14 cellular contexts compared by ENCODE assay signal in genomic region chr6:112268011-112268410, GRCh38. TPM values are rescaled to one million over a fixed set of nuclear protein-coding genes. Genes with fewer than 3 reads are reported as not detected.
DNase-seq lines count a peak whose midpoint lies in the region; ATAC-seq and TF ChIP-seq lines count a peak whose summit lies in the region.
"Had no signal": no experiment of that assay in that cellular context is flagged by ENCODE, and none has a peak within 500 bp of the region (broad histone marks: within the 10 kb centered on the region; RNA-seq: fewer than 3 reads in every experiment).

No MANE protein-coding gene starts in this region.

- no peaks in the 10 kb centered on the region for H4K20me1 ChIP-seq in smooth muscle cell (ENCODE audit: low read depth)
- H4K20me1 ChIP-seq: BLaER1 treated with 17β-estradiol and CSF1 and Interleukin-3, amounts not matched to agents 10 nM and 100 nM had no signal

- H3K9me3 ChIP-seq in smooth muscle cell (replicated peaks; ENCODE audit: low read depth) (no peaks in the 10 kb centered on the region), colonic mucosa (no peaks in the 10 kb centered on the region)

- H3K9ac ChIP-seq in mesendoderm (ENCODE audit: low read length): no peak overlapping the region
- no peak overlapping the region for H3K9ac ChIP-seq in smooth muscle cell (ENCODE audit: low read depth)
- no peak overlapping the region for H3K9ac ChIP-seq in colonic mucosa (ENCODE audit: low read depth in 2 of 2, low read length in 2 of 2)
- H3K9ac ChIP-seq: BLaER1 treated with 17β-estradiol and CSF1 and Interleukin-3, amounts not matched to agents 10 nM and 100 nM; KMS-11 had no signal

- no peak overlapping the region for H3K4ac ChIP-seq in mesendoderm (ENCODE audit: low read depth, low read length)

- H3F3A ChIP-seq in smooth muscle cell (ENCODE audit: low read depth): no peaks in the 10 kb centered on the region

- intact Hi-C loops in Right ventricle myocardium superior (cut with DNase I) (no loop called here), cardiac septum (cut with DNase I) (loop anchor here (5.0 kb wide), 1 partner anchor 86 kb away; no protein-coding TSS in a partner anchor), colonic mucosa (cut with DNase I) (no loop called here)

- no peak overlapping the region for H2AK5ac ChIP-seq in mesendoderm (ENCODE audit: low read length)

- no peak for TF ChIP-seq CTCF in smooth muscle cell (IDR thresholded peaks at IDR 0.05; ENCODE audit: borderline replicate concordance, insufficient read depth, poor library complexity, severe bottlenecking)
- TF ChIP-seq CTCF in colonic mucosa (IDR thresholded peaks at IDR 0.05): no peak

- H3K27me3 ChIP-seq in mesendoderm (ENCODE audit: insufficient read depth, low read length, poor library complexity) (no peaks in the 10 kb centered on the region), smooth muscle cell (ENCODE audit: low read depth) (no peaks in the 10 kb centered on the region), colonic mucosa (no peaks in the 10 kb centered on the region)
- H3K27me3 ChIP-seq: BLaER1 treated with 17β-estradiol and CSF1 and Interleukin-3, amounts not matched to agents 10 nM and 100 nM had no signal

- no peak overlapping the region for H3K23ac ChIP-seq in mesendoderm (ENCODE audit: low read length)

- ATAC-seq in Right ventricle myocardium superior (ENCODE audit: poor library complexity) (peak; percentile 43), HG02678 (IDR thresholded peaks at IDR 0.05; ENCODE audit: unreplicated experiment) (no peak)

- peak overlapping the region; percentile 5 for H4K8ac ChIP-seq in mesendoderm (ENCODE audit: low read depth, low read length)

- H3K4me2 ChIP-seq in mesendoderm (ENCODE audit: low read length) (no peak overlapping the region), smooth muscle cell (no peak overlapping the region)
- H3K4me2 ChIP-seq: KMS-11 had no signal

- no peak overlapping the region for H3K4me3 ChIP-seq in mesendoderm (ENCODE audit: low read length)
- H3K4me3 ChIP-seq in smooth muscle cell: no peak overlapping the region
- H3K4me3 ChIP-seq in colonic mucosa: no peak overlapping the region
- H3K4me3 ChIP-seq: BLaER1 treated with 17β-estradiol and CSF1 and Interleukin-3, amounts not matched to agents 10 nM and 100 nM had no signal

- H3K4me1 ChIP-seq in mesendoderm (ENCODE audit: control insufficient read depth, low read depth, low read length) (no peaks in the 10 kb centered on the region), smooth muscle cell (ENCODE audit: low read depth) (peaks cover 5% of the 10 kb centered on the region), colonic mucosa (no peaks in the 10 kb centered on the region)

- no peak overlapping the region for H3K18ac ChIP-seq in mesendoderm (ENCODE audit: low read length)

- H3K27ac ChIP-seq in mesendoderm (ENCODE audit: low read depth, low read length) (no peak overlapping the region), smooth muscle cell (ENCODE audit: low read depth) (peak overlapping the region; percentile 21), colonic mucosa (no peak overlapping the region)
- H3K27ac ChIP-seq: BLaER1 treated with 17β-estradiol and CSF1 and Interleukin-3, amounts not matched to agents 10 nM and 100 nM; KMS-11 had no signal

- no peaks in the 10 kb centered on the region for H3K79me1 ChIP-seq in mesendoderm (ENCODE audit: low read length)

- H3K79me2 ChIP-seq in mesendoderm (ENCODE audit: control insufficient read depth, insufficient read depth, low read length) (no peaks in the 10 kb centered on the region), smooth muscle cell (ENCODE audit: low read depth) (no peaks in the 10 kb centered on the region)

- no peak overlapping the region for H2BK15ac ChIP-seq in mesendoderm (replicated peaks; ENCODE audit: low read depth)

- no peak overlapping the region for H4K5ac ChIP-seq in mesendoderm (ENCODE audit: low read length)

- no peak overlapping the region for H2BK5ac ChIP-seq in mesendoderm (ENCODE audit: low read length)

- H3K36me3 ChIP-seq in mesendoderm (ENCODE audit: control insufficient read depth, insufficient read depth, low read length): no peaks in the 10 kb centered on the region
- H3K36me3 ChIP-seq in smooth muscle cell (ENCODE audit: low read depth): no peaks in the 10 kb centered on the region
- H3K36me3 ChIP-seq in colonic mucosa: no peaks in the 10 kb centered on the region
- H3K36me3 ChIP-seq: BLaER1 treated with 17β-estradiol and CSF1 and Interleukin-3, amounts not matched to agents 10 nM and 100 nM had no signal

- no peak overlapping the region for H2BK120ac ChIP-seq in mesendoderm (ENCODE audit: low read depth, low read length)

- H3K56ac ChIP-seq in mesendoderm (ENCODE audit: low read length): no peak overlapping the region

- peak overlapping the region; percentile 70 for H2AFZ ChIP-seq in smooth muscle cell (ENCODE audit: low read depth)

- no CpG with 5 or more reads among the region's 2 CpGs for WGBS in mesendoderm (ENCODE audit: extremely low coverage, insufficient coverage, low lambda C conversion rate)
- 88% methylated on average over 2 of the region's 2 CpGs for WGBS in smooth muscle cell (ENCODE audit: low lambda C conversion rate)

- no peak for DNase-seq in Right ventricle myocardium superior
- DNase-seq in cardiac septum (ENCODE audit: low spot score): no peak
- no peak for DNase-seq in mesendoderm
- DNase-seq in smooth muscle cell (lab: John Stamatoyannopoulos, UW; ENCODE audit: unreplicated experiment): no peak
- no peak for DNase-seq in RKO (ENCODE audit: low spot score)
- DNase-seq in colonic mucosa: no peak
- DNase-seq in midbrain (lab: John Stamatoyannopoulos, UW): no peak
- DNase-seq: 8988T, EL, NCI-H1105, NCI-H187 had no signal

RNA-seq across cellular contexts. Expression of gene LAMA4, which starts 13.6 kb away (rescaled TPM):
- 71.1 TPM for total RNA-seq in Right ventricle myocardium superior
- total RNA-seq in cardiac septum: 93.9 TPM
- 3.3 TPM for polyA plus RNA-seq in mesendoderm (2013, experiment 1 of 2)
- 1.6 TPM for polyA plus RNA-seq in mesendoderm (2013, experiment 2 of 2)
- 25.6 and 29.4 TPM in 2 replicates for total RNA-seq in smooth muscle cell
- polyA plus RNA-seq in smooth muscle cell: 7.3 and 9.1 TPM in 2 replicates
- 10 to 100 TPM; 15.8 to 35.1 TPM for total RNA-seq in colonic mucosa
